In genomic region chr19:4957981-4958380, GRCh38 we compare ENCODE assay signal across 19 cellular contexts. TPM values are rescaled to one million over a fixed set of nuclear protein-coding genes. Genes with fewer than 3 reads are reported as not detected.
A peak's percentile ranks its signal among the peaks of the same experiment; 100 is the strongest.
DNase-seq lines count a peak whose midpoint lies in the region; TF ChIP-seq lines count a peak whose summit lies in the region.
"Had no signal": no experiment of that assay in that cellular context is flagged by ENCODE, and none has a peak within 500 bp of the region (broad histone marks: within the 10 kb centered on the region; RNA-seq: fewer than 3 reads in every experiment).

No MANE protein-coding gene starts in this region.

- no peaks in the 10 kb centered on the region for H3K27me3 ChIP-seq in BLaER1 treated with 17β-estradiol and CSF1 and Interleukin-3, amounts not matched to agents 10 nM and 100 nM
- H3K27me3 ChIP-seq in WERI-Rb-1 (ENCODE audit: insufficient read depth, low read depth, severe bottlenecking) = no peaks in the 10 kb centered on the region

- H4K20me1 ChIP-seq in BLaER1 treated with 17β-estradiol and CSF1 and Interleukin-3, amounts not matched to agents 10 nM and 100 nM = peaks cover 0 to 87% (median 85%) of the 10 kb centered on the region in 11 experiments; a peak in 18 of 22 replicates

- H3K9ac ChIP-seq in BLaER1 treated with 17β-estradiol and CSF1 and Interleukin-3, amounts not matched to agents 10 nM and 100 nM = peak overlapping the region in 6 of 11 experiments; percentile 6 to 54 (median 35); a peak in 6 of 22 replicates

- H3K27ac ChIP-seq in BLaER1 treated with 17β-estradiol and CSF1 and Interleukin-3, amounts not matched to agents 10 nM and 100 nM = peak overlapping the region in 8 of 11 experiments; percentile 14 to 48 (median 26); a peak in 9 of 22 replicates
- H3K27ac ChIP-seq in WERI-Rb-1 = peak overlapping the region; percentile 62
- H3K27ac ChIP-seq: 22Rv1 had no signal

- H3K4me1 ChIP-seq in BLaER1 treated with 17β-estradiol and CSF1 and Interleukin-3, amounts not matched to agents 10 nM and 100 nM = peaks cover 9 to 23% (median 19%) of the 10 kb centered on the region in 10 experiments; a peak in 18 of 20 replicates

- no peak overlapping the region for H3K4me3 ChIP-seq in BLaER1 treated with 17β-estradiol and CSF1 and Interleukin-3, amounts not matched to agents 10 nM and 100 nM
- no peak overlapping the region for H3K4me3 ChIP-seq in WERI-Rb-1 (ENCODE audit: low read depth, low read length)
- H3K4me3 ChIP-seq: GM23338 had no signal

- no peak for TF ChIP-seq CTCF in WERI-Rb-1 (IDR thresholded peaks at IDR 0.05; ENCODE audit: low read depth, low read length)

- DNase-seq in NCI-H82 (lab: John Stamatoyannopoulos, UW) (peak; percentile 26), NCI-H82 treated with DMSO at 0.1 percent for 48 hours (lab: John Stamatoyannopoulos, UW; ENCODE audit: unreplicated experiment) (no peak), WERI-Rb-1 (peak; percentile 56), myocyte (ENCODE audit: low read depth) (peak; percentile 78), NCI-H345 treated with DMSO at 0.1 percent for 48 hours (lab: John Stamatoyannopoulos, UW; ENCODE audit: unreplicated experiment) (no peak), NCI-H187 (lab: John Stamatoyannopoulos, UW) (no peak)
- no peak for DNase-seq in activated T-cell treated with anti-CD3 and anti-CD28 coated beads, Interleukin-2, amount 50 U/mL, for 1 hour
- DNase-seq: AML-193; C1 segment of cervical spinal cord; CD4-positive, alpha-beta T cell; DMS153; DMS79 treated with DMSO at 0.1 percent for 48 hours; EL; H7 had no signal

- H3K36me3 ChIP-seq in BLaER1 treated with 17β-estradiol and CSF1 and Interleukin-3, amounts not matched to agents 10 nM and 100 nM = peaks cover 7 to 97% (median 90%) of the 10 kb centered on the region in 11 experiments; a peak in 21 of 22 replicates
- H3K36me3 ChIP-seq in WERI-Rb-1 = peaks cover 85% of the 10 kb centered on the region

- H3K4me2 ChIP-seq in BLaER1 treated with 17β-estradiol and CSF1 and Interleukin-3, amounts not matched to agents 10 nM and 100 nM = no peak overlapping the region; a peak in 1 of 22 replicates
- H3K4me2 ChIP-seq: GM23338 had no signal

- no peaks in the 10 kb centered on the region for H3K9me3 ChIP-seq in BLaER1 treated with 17β-estradiol and CSF1 and Interleukin-3, amounts not matched to agents 10 nM and 100 nM (replicated peaks in 1 of 11)
- H3K9me3 ChIP-seq in WERI-Rb-1 (ENCODE audit: severe bottlenecking) = no peaks in the 10 kb centered on the region

RNA-seq across cellular contexts. Expression of gene KDM4B, which starts 10.9 kb away (rescaled TPM):
- total RNA-seq in myocyte = 25.8 and 41.9 TPM in 2 replicates
- polyA plus RNA-seq in myocyte (2012) = 51.5 TPM

RNA-seq across cellular contexts. Expression of gene UHRF1, which starts 48.7 kb away (rescaled TPM):
- 23.3 and 33.5 TPM in 2 replicates for total RNA-seq in myocyte
- 10.4 TPM for polyA plus RNA-seq in myocyte (2012)

RNA-seq across cellular contexts. Expression of gene ARRDC5, which starts 55.3 kb away (rescaled TPM):
- 0.16 TPM in 1 of 2 replicates, not detected in the other for total RNA-seq in myocyte
- polyA plus RNA-seq in myocyte (2012) = not detected
- total RNA-seq: A673, GM23338, H7, HT1080 had no signal
- polyA plus RNA-seq: GM23338 had no signal

Comparison
In these comparisons a context has a peak if more than half of its experiments do, and no peak if none do; other contexts are left out.
1. DNase-seq: peak in NCI-H82 (single experiment), WERI-Rb-1 (single experiment) and myocyte (single experiment); none in NCI-H82 treated with DMSO at 0.1 percent for 48 hours (single experiment), NCI-H345 treated with DMSO at 0.1 percent for 48 hours (single experiment), NCI-H187 (0 of 2) and activated T-cell treated with anti-CD3 and anti-CD28 coated beads, Interleukin-2, amount 50 U/mL, for 1 hour (single experiment).